Comparison of ENCODE assay signal across 8 cellular contexts in genomic region chr21:45140346-45140940, GRCh38.
DNase-seq lines count a peak whose midpoint lies in the region; ATAC-seq, FAIRE-seq and TF ChIP-seq lines count a peak whose summit lies in the region.

No MANE protein-coding gene starts in this region.

- TF ChIP-seq CTCF in GM12878 (IDR thresholded peaks at IDR 0.05 in 2 of 3, conservative IDR thresholded peaks at IDR 0.05 in 1 of 3; ENCODE audit: control insufficient read depth in 2 of 3, extremely low read depth in 1 of 3, insufficient read depth in 1 of 3, low read depth in 3 of 3, low read length in 3 of 3): peak; percentile 86 to 98 (median 90); a peak in 5 of 6 replicates

- H3K36me3 ChIP-seq in HAP-1 (replicated peaks) (no peaks in the 10 kb centered on the region), GM12878 (ENCODE audit: control insufficient read depth in 2 of 2, insufficient read depth in 2 of 2, low read length in 1 of 2) (no peaks in the 10 kb centered on the region; a peak in 1 of 4 replicates), small intestine (ENCODE audit: control insufficient read depth in 2 of 2, insufficient read depth in 2 of 2, low read length in 2 of 2) (no peaks in the 10 kb centered on the region)

- H3K27me3 ChIP-seq in HAP-1 (ENCODE audit: low read depth) (no peaks in the 10 kb centered on the region), GM12878 (replicated peaks in 1 of 2; ENCODE audit: control insufficient read depth in 2 of 2, insufficient read depth in 2 of 2, low read length in 1 of 2) (peaks cover 0 to 9% of the 10 kb centered on the region in 2 experiments; a peak in 1 of 4 replicates), small intestine (ENCODE audit: control insufficient read depth in 2 of 2, insufficient read depth in 2 of 2, low read length in 2 of 2) (no peaks in the 10 kb centered on the region)

- in situ Hi-C loops in HAP-1 (cut with MboI; ENCODE audit: low sequenced_read_pairs): loop anchor here (10.0 kb wide), 1 partner anchor 324 kb away; no protein-coding TSS in a partner anchor
- in situ Hi-C loops in GM12878 (cut with MboI): no loop called here

- peaks cover 11 to 23% (median 18%) of the 10 kb centered on the region in 3 donors for H3K4me1 Mint-ChIP-seq in T-cell

- H3K4me2 ChIP-seq in GM12878 (ENCODE audit: control insufficient read depth, insufficient read depth): no peak overlapping the region

- H3K9ac ChIP-seq in GM12878 (ENCODE audit: control insufficient read depth, insufficient read depth, low read length): no peak overlapping the region

- H3K36me3 Mint-ChIP-seq in T-cell: peaks cover 27% of the 10 kb centered on the region

- CTCF ChIA-PET in T-cell (lab: Charles Lee): interaction anchor here in 1 of 2 donors (0.6 to 4.1 kb wide), 6 partner anchors 12 to 347 kb away, joined by 3 to 57 read pairs (median 4); no protein-coding TSS in a partner anchor
- CTCF ChIA-PET in GM12878 (lab: Yijun Ruan, JAX): interaction anchor here (0.6 to 8.8 kb wide), 47 partner anchors 12 to 740 kb away, joined by 3 to 236 read pairs (median 4); partner anchors contain the start of genes POFUT2 and SLX9

- ATAC-seq in T-cell (replicated peaks in 1 of 4) (peak; percentile 71 to 88 (median 78)), GM12878 (peak; percentile 98), HG03175 (IDR thresholded peaks at IDR 0.05; ENCODE audit: unreplicated experiment) (no peak)

- H3K4me3 ChIP-seq in HAP-1: no peak overlapping the region
- H3K4me3 ChIP-seq in GM12878: no peak overlapping the region
- no peak overlapping the region for H3K4me3 ChIP-seq in small intestine (ENCODE audit: low read depth in 1 of 2, low read length in 2 of 2)

- RAD21 ChIA-PET in GM12878 (lab: Charles Lee; ENCODE audit: unreplicated experiment): interaction anchor here (0.6 to 6.1 kb wide), 23 partner anchors 12 to 687 kb away, joined by 3 to 104 read pairs (median 4); partner anchors contain the start of gene POFUT2

- SMC1A ChIA-PET in GM12878 (lab: Charles Lee; ENCODE audit: uncharacterized antibody, unreplicated experiment): interaction anchor here (0.6 to 3.4 kb wide), 23 partner anchors 11 to 740 kb away, joined by 3 to 39 read pairs (median 4); partner anchors contain the start of gene POFUT2

- TF ChIP-seq RAD21 in GM12878 (IDR thresholded peaks at IDR 0.05; ENCODE audit: insufficient read depth, low read depth, low read length): peak; percentile 90

- no peak for TF ChIP-seq POLR2A in GM12878 (IDR thresholded peaks at IDR 0.05; ENCODE audit: low read depth, low read length)

- DNase-seq in DMS53 (lab: John Stamatoyannopoulos, UW) (peak; percentile 91), HAP-1 (ENCODE audit: low spot score in 2 of 2) (peak; percentile 78 to 86), NCI-H1694 treated with DMSO at 0.1 percent for 48 hours (lab: John Stamatoyannopoulos, UW) (peak; percentile 83), T-cell (peak in 32 of 34 experiments; percentile 29 to 71 (median 53)), GM12878 (ENCODE audit: low read depth, low spot score) (no peak), hippocampal formation (lab: John Stamatoyannopoulos, UW) (peak; percentile 53), small intestine (peak; percentile 86)

- no peak overlapping the region for H3K27ac Mint-ChIP-seq in T-cell

- no peak overlapping the region for H3K4me3 Mint-ChIP-seq in T-cell

- H3K9me3 Mint-ChIP-seq in T-cell: no peaks in the 10 kb centered on the region

- no TSS peak for BruUV-seq in GM12878 (replicated peaks; lab: Mats Ljungman, UMichigan)

- H3K79me2 ChIP-seq in GM12878 (ENCODE audit: control insufficient read depth, insufficient read depth, low read length): no peaks in the 10 kb centered on the region

- no peak for TF ChIP-seq EP300 in GM12878 (IDR thresholded peaks at IDR 0.05; ENCODE audit: borderline replicate concordance in 1 of 2, control insufficient read depth in 1 of 2, low read depth in 2 of 2, low read length in 2 of 2)

- intact Hi-C loops in GM12878 (cut with micrococcal nuclease; ENCODE audit: unreplicated experiment): loop anchor here (1.0 to 5.0 kb wide), 4 partner anchors 97 to 680 kb away; partner anchors contain the start of gene POFUT2

- no peaks in the 10 kb centered on the region for H3K9me3 ChIP-seq in HAP-1
- no peaks in the 10 kb centered on the region for H3K9me3 ChIP-seq in GM12878 (replicated peaks; ENCODE audit: control insufficient read depth, insufficient read depth, low read length)
- H3K9me3 ChIP-seq in small intestine (ENCODE audit: control insufficient read depth, low read depth): no peaks in the 10 kb centered on the region

- H3K27ac ChIP-seq in GM12878 (ENCODE audit: control insufficient read depth, insufficient read depth): no peak overlapping the region
- no peak overlapping the region for H3K27ac ChIP-seq in small intestine (ENCODE audit: low read depth in 1 of 2, low read length in 1 of 2)

- POLR2A ChIA-PET in T-cell (lab: Charles Lee): no interaction called here
- POLR2A ChIA-PET in GM12878 (lab: Charles Lee): interaction anchor here (0.7 to 1.1 kb wide), 2 partner anchors 10 to 100 kb away, joined by 3 to 5 read pairs; no protein-coding TSS in a partner anchor

- peak; percentile 99 for FAIRE-seq in GM12878 (lab: Jason Lieb, UNC)
- FAIRE-seq in small intestine (lab: Jason Lieb, UNC): no peak

- WGBS in GM12878 (ENCODE audit: insufficient coverage, insufficient replicate concordance, low lambda C conversion rate, missing lambda C conversion rate): under 1% methylated on average over 9 of the region's 9 CpGs
- WGBS in small intestine, 3 donors: 17 to 25% (median 24%) methylated on average over 9 of the region's 9 CpGs

- no peaks in the 10 kb centered on the region for H3K4me1 ChIP-seq in HAP-1
- H3K4me1 ChIP-seq in GM12878 (ENCODE audit: control insufficient read depth, insufficient read depth, low read length): no peaks in the 10 kb centered on the region
- peaks cover 0 to 6% of the 10 kb centered on the region in 2 donors for H3K4me1 ChIP-seq in small intestine (ENCODE audit: control insufficient read depth in 2 of 2, insufficient read depth in 1 of 2, low read depth in 1 of 2, low read length in 1 of 2)

- no peaks in the 10 kb centered on the region for H4K20me1 ChIP-seq in GM12878 (ENCODE audit: control insufficient read depth, insufficient read depth)

- H3K27me3 Mint-ChIP-seq in T-cell: no peaks in the 10 kb centered on the region

- no peak overlapping the region for H2AFZ ChIP-seq in GM12878 (ENCODE audit: control insufficient read depth, low read depth, low read length)

TF ChIP-seq in GM12878, 131 proteins besides CTCF, POLR2A, EP300 and RAD21:
- TF ChIP-seq ZSCAN29 (IDR thresholded peaks at IDR 0.05) (no peak), NBN (IDR thresholded peaks at IDR 0.05) (no peak), NFXL1 (IDR thresholded peaks at IDR 0.05; ENCODE audit: borderline replicate concordance) (no peak), SMAD1 (IDR thresholded peaks at IDR 0.05; ENCODE audit: low read depth, partially characterized antibody) (no peak), SMARCA5 (IDR thresholded peaks at IDR 0.05) (peak; percentile 86), RELA (IDR thresholded peaks at IDR 0.05; ENCODE audit: borderline replicate concordance, partially characterized antibody) (peak; percentile 50), SMC3 (IDR thresholded peaks at IDR 0.05; ENCODE audit: borderline replicate concordance, low read length) (peak; percentile 93), CBX3 (IDR thresholded peaks at IDR 0.05; ENCODE audit: borderline replicate concordance, low read depth) (no peak), YY1 (IDR thresholded peaks at IDR 0.05; ENCODE audit: low read depth, low read length) (peak; percentile 55; the same call in 1 of the 2 replicates), RUNX3 (IDR thresholded peaks at IDR 0.05; ENCODE audit: low read length) (no peak; the same call in 1 of the 2 replicates)
